21 cellular contexts compared by ENCODE assay signal in genomic region chr3:8069981-8070380, GRCh38.
DNase-seq lines count a peak whose midpoint lies in the region; ATAC-seq and TF ChIP-seq lines count a peak whose summit lies in the region.
"Had no signal": no experiment of that assay in that cellular context is flagged by ENCODE, and none has a peak within 500 bp of the region (broad histone marks: within the 10 kb centered on the region; RNA-seq: fewer than 3 reads in every experiment).

No MANE protein-coding gene starts in this region.

- H3K27me3 Mint-ChIP-seq in MCF 10A (ENCODE audit: insufficient read depth, unreplicated experiment) (no peaks in the 10 kb centered on the region), HFFc6 (ENCODE audit: insufficient read depth) (no peaks in the 10 kb centered on the region; the same call in 1 of the 2 replicates)
- H3K27me3 Mint-ChIP-seq in CD8-positive, alpha-beta memory T cell = no peaks in the 10 kb centered on the region
- H3K27me3 Mint-ChIP-seq: CD4-positive, CD25-positive, alpha-beta regulatory T cell had no signal

- DNase-seq in MCF 10A (ENCODE audit: unreplicated experiment) (peak; percentile 5), mammary epithelial cell (no peak), astrocyte of the hippocampus (ENCODE audit: low read depth, low spot score) (peak; percentile 52), fibroblast of the conjunctiva (ENCODE audit: low read depth) (peak; percentile 22), HFFc6 (no peak), NCI-H345 (lab: John Stamatoyannopoulos, UW) (no peak)
- no peak for DNase-seq in CD8-positive, alpha-beta memory T cell
- DNase-seq: BE2C; Calu3; CD4-positive, CD25-positive, alpha-beta regulatory T cell; EL; MV-4-11; NCI-H1417; NCI-H187 treated with DMSO at 0.1 percent for 48 hours; NCI-H226; OCI-M1; Right ventricle myocardium superior had no signal

- no peak for ATAC-seq in GM19328 (IDR thresholded peaks at IDR 0.05; ENCODE audit: unreplicated experiment)
- ATAC-seq: GM12878, GM23338, HCT116 had no signal

- in situ Hi-C loops in mammary epithelial cell (cut with MboI; ENCODE audit: low sequenced_read_pairs in 2 of 2) = no loop called here

- BruUV-seq in MCF 10A (replicated peaks; lab: Mats Ljungman, UMichigan) = no TSS peak
- BruUV-seq in mammary epithelial cell (replicated peaks; lab: Mats Ljungman, UMichigan) = no TSS peak

- H3K27ac Mint-ChIP-seq in MCF 10A (ENCODE audit: low read depth, unreplicated experiment) (peak overlapping the region; percentile 36), HFFc6 (no peak overlapping the region)
- H3K27ac Mint-ChIP-seq in CD8-positive, alpha-beta memory T cell = no peak overlapping the region
- H3K27ac Mint-ChIP-seq: CD4-positive, CD25-positive, alpha-beta regulatory T cell; GM23338 had no signal

- H3K4me1 Mint-ChIP-seq in MCF 10A (ENCODE audit: insufficient read depth, unreplicated experiment) (peaks cover 16% of the 10 kb centered on the region), HFFc6 (ENCODE audit: low read depth) (no peaks in the 10 kb centered on the region)
- H3K4me1 Mint-ChIP-seq in CD8-positive, alpha-beta memory T cell = no peaks in the 10 kb centered on the region
- H3K4me1 Mint-ChIP-seq: CD4-positive, CD25-positive, alpha-beta regulatory T cell; GM23338 had no signal

- dilution Hi-C loops in mammary epithelial cell (cut with HindIII; ENCODE audit: low sequenced_read_pairs) = no loop called here

- H3K27me3 ChIP-seq in mammary epithelial cell (ENCODE audit: insufficient read depth, low read length) = no peaks in the 10 kb centered on the region
- no peaks in the 10 kb centered on the region for H3K27me3 ChIP-seq in CD8-positive, alpha-beta memory T cell (ENCODE audit: insufficient read depth, low read length, poor library complexity, severe bottlenecking)
- H3K27me3 ChIP-seq: BE2C had no signal

- no peak overlapping the region for H3K27ac ChIP-seq in mammary epithelial cell (ENCODE audit: insufficient read depth, low read depth, low read length)
- H3K27ac ChIP-seq in CD8-positive, alpha-beta memory T cell (ENCODE audit: low read depth, low read length) = no peak overlapping the region

- H3K4me2 ChIP-seq in mammary epithelial cell (ENCODE audit: insufficient read depth, low read depth, low read length) = no peak overlapping the region
- H3K4me2 ChIP-seq: GM23338 had no signal

- TF ChIP-seq CTCF in MCF 10A (IDR thresholded peaks at IDR 0.05; ENCODE audit: unreplicated experiment) (no peak), mammary epithelial cell (conservative IDR thresholded peaks at IDR 0.05 in 1 of 2, IDR thresholded peaks at IDR 0.05 in 1 of 2; ENCODE audit: extremely low read depth in 1 of 2, insufficient read depth in 1 of 2, low read depth in 1 of 2, low read length in 2 of 2) (no peak), HFFc6 (IDR thresholded peaks at IDR 0.05) (no peak)

- H3K9me3 Mint-ChIP-seq in MCF 10A (ENCODE audit: unreplicated experiment) (peaks cover 7% of the 10 kb centered on the region), HFFc6 (peaks cover 51% of the 10 kb centered on the region)
- H3K9me3 Mint-ChIP-seq in CD8-positive, alpha-beta memory T cell = peaks cover 0 to 6% (median 4%) of the 10 kb centered on the region in 5 donors

- no peaks in the 10 kb centered on the region for H3K36me3 Mint-ChIP-seq in MCF 10A (ENCODE audit: insufficient read depth, unreplicated experiment)
- H3K36me3 Mint-ChIP-seq in HFFc6 (ENCODE audit: low read depth) = no peaks in the 10 kb centered on the region
- H3K36me3 Mint-ChIP-seq in CD8-positive, alpha-beta memory T cell = no peaks in the 10 kb centered on the region
- H3K36me3 Mint-ChIP-seq: CD4-positive, CD25-positive, alpha-beta regulatory T cell had no signal

- H2AFZ ChIP-seq in mammary epithelial cell (ENCODE audit: low read depth, low read length) = no peak overlapping the region
- H2AFZ ChIP-seq: GM23338 had no signal

- no peak overlapping the region for H3K4me3 ChIP-seq in mammary epithelial cell (replicated peaks in 1 of 3; ENCODE audit: insufficient read depth in 1 of 3, low read depth in 2 of 3, low read length in 3 of 3)
- H3K4me3 ChIP-seq in CD8-positive, alpha-beta memory T cell (ENCODE audit: low read length) = no peak overlapping the region
- H3K4me3 ChIP-seq: GM12878, GM23338 had no signal

- H3K4me3 Mint-ChIP-seq in MCF 10A (ENCODE audit: unreplicated experiment) (no peak overlapping the region), HFFc6 (no peak overlapping the region)
- no peak overlapping the region for H3K4me3 Mint-ChIP-seq in CD8-positive, alpha-beta memory T cell
- H3K4me3 Mint-ChIP-seq: CD4-positive, CD25-positive, alpha-beta regulatory T cell; GM23338 had no signal

- H4K20me1 ChIP-seq in mammary epithelial cell (ENCODE audit: insufficient read depth, low read length) = no peaks in the 10 kb centered on the region

- CTCF ChIA-PET in MCF 10A (lab: Yijun Ruan, JAX) = interaction anchor here (0.5 to 1.0 kb wide), 2 partner anchors 273 to 1071 kb away, joined by 3 to 4 read pairs; no protein-coding TSS in a partner anchor
- CTCF ChIA-PET in mammary epithelial cell (lab: Charles Lee; ENCODE audit: low non-redundant PET) = no interaction called here
- CTCF ChIA-PET in CD8-positive, alpha-beta memory T cell (lab: Charles Lee) = no interaction called here

- H3K9me3 ChIP-seq in mammary epithelial cell (replicated peaks; ENCODE audit: insufficient read depth, low read length) = no peaks in the 10 kb centered on the region
- H3K9me3 ChIP-seq in CD8-positive, alpha-beta memory T cell (ENCODE audit: low read length) = no peaks in the 10 kb centered on the region
- H3K9me3 ChIP-seq: BE2C had no signal

- POLR2A ChIA-PET in MCF 10A (lab: Yijun Ruan, JAX) = no interaction called here
- POLR2A ChIA-PET in CD8-positive, alpha-beta memory T cell (lab: Charles Lee) = no interaction called here

- no peaks in the 10 kb centered on the region for H3K79me2 ChIP-seq in mammary epithelial cell (ENCODE audit: insufficient read depth, low read length)

- no peaks in the 10 kb centered on the region for H3K4me1 ChIP-seq in mammary epithelial cell (ENCODE audit: insufficient read depth, low read length)
- H3K4me1 ChIP-seq in CD8-positive, alpha-beta memory T cell (ENCODE audit: insufficient read depth, low read length) = no peaks in the 10 kb centered on the region
- H3K4me1 ChIP-seq: BE2C had no signal

- H3K9ac ChIP-seq in mammary epithelial cell (ENCODE audit: insufficient read depth, low read length) = no peak overlapping the region

- H3K36me3 ChIP-seq in mammary epithelial cell (ENCODE audit: insufficient read depth, low read length) = no peaks in the 10 kb centered on the region
- no peaks in the 10 kb centered on the region for H3K36me3 ChIP-seq in CD8-positive, alpha-beta memory T cell (ENCODE audit: insufficient read depth, low read length)
- H3K36me3 ChIP-seq: BE2C had no signal

- intact Hi-C loops in MCF 10A (cut with micrococcal nuclease) = no loop called here
- intact Hi-C loops in mammary epithelial cell (cut with micrococcal nuclease) = no loop called here

Comparison
In these comparisons a context has a peak if more than half of its experiments do, and no peak if none do; other contexts are left out.
1. DNase-seq: peak in MCF 10A (single experiment), astrocyte of the hippocampus (single experiment) and fibroblast of the conjunctiva (single experiment); none in mammary epithelial cell (single experiment), HFFc6 (single experiment), CD8-positive, alpha-beta memory T cell (0 of 5) and NCI-H345 (single experiment).